Comparison of ENCODE assay signal across 11 cellular contexts in the genomic region with DNA sequence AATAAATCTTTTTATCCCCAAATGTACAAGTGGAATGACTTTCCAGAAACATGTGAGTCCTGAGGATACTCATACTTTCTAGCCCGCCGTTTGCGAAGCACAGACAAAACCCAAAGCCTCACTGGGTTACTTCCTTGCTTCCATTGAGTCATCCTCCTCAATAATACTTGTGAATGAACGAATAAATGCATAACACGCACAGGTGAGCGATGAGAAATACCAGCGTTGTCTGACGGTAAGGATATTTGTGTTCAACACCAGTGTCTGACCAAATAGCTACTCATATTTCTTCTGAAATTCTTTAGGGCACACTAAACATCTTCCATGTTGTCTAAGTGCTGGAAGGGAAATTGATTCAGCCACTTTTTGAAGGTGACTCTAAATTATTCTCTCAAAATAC. TPM values are rescaled to one million over a fixed set of nuclear protein-coding genes. Genes with fewer than 3 reads are reported as not detected.
A peak's percentile ranks its signal among the peaks of the same experiment; 100 is the strongest.
DNase-seq lines count a peak whose midpoint lies in the region; ATAC-seq and TF ChIP-seq lines count a peak whose summit lies in the region.
"Had no signal": no experiment of that assay in that cellular context is flagged by ENCODE, and none has a peak within 500 bp of the region (broad histone marks: within the 10 kb centered on the region; RNA-seq: fewer than 3 reads in every experiment).

No MANE protein-coding gene starts in this region.

- CTCF ChIA-PET in CD4-positive, alpha-beta T cell (lab: Charles Lee) = interaction anchor here (2.6 kb wide), 1 partner anchor 10 kb away, joined by 11 read pairs; no protein-coding TSS in a partner anchor
- CTCF ChIA-PET in naive thymus-derived CD4-positive, alpha-beta T cell (lab: Charles Lee) = interaction anchor here (0.6 to 3.5 kb wide), 6 partner anchors 10 to 229 kb away, joined by 3 to 31 read pairs (median 6); no protein-coding TSS in a partner anchor

- H3K4me3 ChIP-seq in GM12865 (ENCODE audit: low read depth, low read length) (peak overlapping the region; percentile 33), BE2C (ENCODE audit: low read depth, low read length) (no peak overlapping the region)
- H3K4me3 ChIP-seq in naive thymus-derived CD4-positive, alpha-beta T cell (ENCODE audit: low read length) = peak overlapping the region; percentile 25

- no peaks in the 10 kb centered on the region for H3K27me3 Mint-ChIP-seq in CD4-positive, alpha-beta T cell
- peaks cover 3% of the 10 kb centered on the region for H3K27me3 Mint-ChIP-seq in activated T-helper 2 cell treated with anti-CD3 and anti-CD28 coated beads, Interferon-gamma antibody, Interleukin-2, Interleukin-4, amounts not matched to agents 10 μg/mL and 5 μg/mL and 100 μg/mL, durations not matched to agents 14 hours and 24 hours and 36 hours (ENCODE audit: low read depth)
- H3K27me3 Mint-ChIP-seq in naive thymus-derived CD4-positive, alpha-beta T cell = peaks cover 0 to 10% (median 0%) of the 10 kb centered on the region in 5 donors

- no peaks in the 10 kb centered on the region for H3K36me3 ChIP-seq in naive thymus-derived CD4-positive, alpha-beta T cell (ENCODE audit: control insufficient read depth in 2 of 3, insufficient read depth in 3 of 3, low read length in 3 of 3)
- H3K36me3 ChIP-seq in BE2C = no peaks in the 10 kb centered on the region

- peaks cover 24% of the 10 kb centered on the region for H3K4me1 Mint-ChIP-seq in CD4-positive, alpha-beta T cell (ENCODE audit: low read depth)
- H3K4me1 Mint-ChIP-seq in activated T-helper 2 cell treated with anti-CD3 and anti-CD28 coated beads, Interferon-gamma antibody, Interleukin-2, Interleukin-4, amounts not matched to agents 10 μg/mL and 5 μg/mL and 100 μg/mL, durations not matched to agents 14 hours and 24 hours and 36 hours (ENCODE audit: low read depth) = peaks cover 47% of the 10 kb centered on the region
- peaks cover 5 to 22% (median 18%) of the 10 kb centered on the region in 7 donors for H3K4me1 Mint-ChIP-seq in naive thymus-derived CD4-positive, alpha-beta T cell

- H3K4me3 Mint-ChIP-seq in CD4-positive, alpha-beta T cell = peak overlapping the region; percentile 88
- peak overlapping the region; percentile 81 for H3K4me3 Mint-ChIP-seq in activated T-helper 2 cell treated with anti-CD3 and anti-CD28 coated beads, Interferon-gamma antibody, Interleukin-2, Interleukin-4, amounts not matched to agents 10 μg/mL and 5 μg/mL and 100 μg/mL, durations not matched to agents 14 hours and 24 hours and 36 hours (ENCODE audit: low read depth)
- peak overlapping the region; percentile 78 to 93 (median 90) for H3K4me3 Mint-ChIP-seq in naive thymus-derived CD4-positive, alpha-beta T cell

- no peaks in the 10 kb centered on the region for H3K36me3 Mint-ChIP-seq in CD4-positive, alpha-beta T cell (ENCODE audit: low read depth)
- H3K36me3 Mint-ChIP-seq in activated T-helper 2 cell treated with anti-CD3 and anti-CD28 coated beads, Interferon-gamma antibody, Interleukin-2, Interleukin-4, amounts not matched to agents 10 μg/mL and 5 μg/mL and 100 μg/mL, durations not matched to agents 14 hours and 24 hours and 36 hours (ENCODE audit: low read depth) = no peaks in the 10 kb centered on the region
- peaks cover 0 to 1% (median 0%) of the 10 kb centered on the region in 5 donors for H3K36me3 Mint-ChIP-seq in naive thymus-derived CD4-positive, alpha-beta T cell

- POLR2A ChIA-PET in CD4-positive, alpha-beta T cell (lab: Charles Lee) = interaction anchor here (1.0 to 2.3 kb wide), 9 partner anchors 8 to 627 kb away, joined by 3 to 22 read pairs (median 4); partner anchors contain the start of genes CCNG2 and CCNI
- POLR2A ChIA-PET in naive thymus-derived CD4-positive, alpha-beta T cell (lab: Charles Lee) = interaction anchor here (0.6 to 1.8 kb wide), 5 partner anchors 10 to 116 kb away, joined by 3 to 13 read pairs (median 4); no protein-coding TSS in a partner anchor

- H3K27me3 ChIP-seq in CD4-positive, alpha-beta T cell (ENCODE audit: control insufficient read depth, insufficient read depth, low read length) = no peaks in the 10 kb centered on the region
- peaks cover 0 to 5% of the 10 kb centered on the region in 2 donors for H3K27me3 ChIP-seq in naive thymus-derived CD4-positive, alpha-beta T cell (ENCODE audit: control insufficient read depth in 2 of 2, insufficient read depth in 2 of 2, low read length in 2 of 2)
- H3K27me3 ChIP-seq in BE2C = peaks cover 7% of the 10 kb centered on the region; the same call in 1 of the 2 replicates

- H3K4me1 ChIP-seq in naive thymus-derived CD4-positive, alpha-beta T cell (ENCODE audit: control insufficient read depth in 2 of 2, insufficient read depth in 2 of 2, low read length in 2 of 2) = peaks cover 0 to 6% of the 10 kb centered on the region in 2 donors
- no peaks in the 10 kb centered on the region for H3K4me1 ChIP-seq in BE2C

- H3K9me3 Mint-ChIP-seq in CD4-positive, alpha-beta T cell = no peaks in the 10 kb centered on the region
- no peaks in the 10 kb centered on the region for H3K9me3 Mint-ChIP-seq in activated T-helper 2 cell treated with anti-CD3 and anti-CD28 coated beads, Interferon-gamma antibody, Interleukin-2, Interleukin-4, amounts not matched to agents 10 μg/mL and 5 μg/mL and 100 μg/mL, durations not matched to agents 14 hours and 24 hours and 36 hours
- no peaks in the 10 kb centered on the region for H3K9me3 Mint-ChIP-seq in naive thymus-derived CD4-positive, alpha-beta T cell

- H3K9me3 ChIP-seq in CD4-positive, alpha-beta T cell (ENCODE audit: control insufficient read depth, low read length) = no peaks in the 10 kb centered on the region
- no peaks in the 10 kb centered on the region for H3K9me3 ChIP-seq in naive thymus-derived CD4-positive, alpha-beta T cell (ENCODE audit: control insufficient read depth in 2 of 3, low read length in 3 of 3)
- H3K9me3 ChIP-seq in BE2C = no peaks in the 10 kb centered on the region

- no peak for TF ChIP-seq CTCF in CD4-positive, alpha-beta T cell (IDR thresholded peaks at IDR 0.05)
- no peak for TF ChIP-seq CTCF in GM12865 (IDR thresholded peaks at IDR 0.05; ENCODE audit: insufficient read depth, low read depth, low read length, missing control alignments)
- no peak for TF ChIP-seq CTCF in BE2C (IDR thresholded peaks at IDR 0.05; ENCODE audit: low read depth, low read length)

- intact Hi-C loops in CD4-positive, alpha-beta T cell (cut with DNase I, micrococcal nuclease) = loop anchor here in 1 of 2 experiments (2.0 kb wide), 1 partner anchor 32 kb away; no protein-coding TSS in a partner anchor
- intact Hi-C loops in activated T-helper 2 cell treated with anti-CD3 and anti-CD28 coated beads, Interferon-gamma antibody, Interleukin-2, Interleukin-4, amounts not matched to agents 10 μg/mL and 5 μg/mL and 100 μg/mL, durations not matched to agents 14 hours and 24 hours and 36 hours (cut with micrococcal nuclease) = loop anchor here (1.0 kb wide), 2 partner anchors 37 to 117 kb away; no protein-coding TSS in a partner anchor
- intact Hi-C loops in naive thymus-derived CD4-positive, alpha-beta T cell (cut with micrococcal nuclease) = loop anchor here (1.0 to 5.0 kb wide), 4 partner anchors 37 to 980 kb away; partner anchors contain the start of genes SCARB2 (in 1 of the 2) and SEPTIN11 (in 1 of the 2)

- ATAC-seq in CD4-positive, alpha-beta T cell (ENCODE audit: poor library complexity) = no peak
- no peak for ATAC-seq in naive thymus-derived CD4-positive, alpha-beta T cell
- ATAC-seq in GM19397 (IDR thresholded peaks at IDR 0.05; ENCODE audit: unreplicated experiment) (no peak), HG03280 (IDR thresholded peaks at IDR 0.05; ENCODE audit: unreplicated experiment) (no peak)

- H3K27ac ChIP-seq in CD4-positive, alpha-beta T cell (ENCODE audit: low read depth, low read length) = no peak overlapping the region
- H3K27ac ChIP-seq in naive thymus-derived CD4-positive, alpha-beta T cell (ENCODE audit: low read depth, low read length) = no peak overlapping the region
- H3K27ac ChIP-seq: C4-2B had no signal

- H3K27ac Mint-ChIP-seq in CD4-positive, alpha-beta T cell = peak overlapping the region; percentile 89
- peak overlapping the region; percentile 97 for H3K27ac Mint-ChIP-seq in activated T-helper 2 cell treated with anti-CD3 and anti-CD28 coated beads, Interferon-gamma antibody, Interleukin-2, Interleukin-4, amounts not matched to agents 10 μg/mL and 5 μg/mL and 100 μg/mL, durations not matched to agents 14 hours and 24 hours and 36 hours
- peak overlapping the region; percentile 88 to 97 (median 92) for H3K27ac Mint-ChIP-seq in naive thymus-derived CD4-positive, alpha-beta T cell

- DNase-seq in CD4-positive, alpha-beta T cell = no peak
- no peak for DNase-seq in GM12865 (ENCODE audit: low read depth)
- DNase-seq in activated T-helper 2 cell treated with anti-CD3 and anti-CD28 coated beads, Interferon-gamma antibody, Interleukin-2, Interleukin-4, amounts not matched to agents 10 μg/mL and 5 μg/mL and 100 μg/mL, durations not matched to agents 14 hours and 24 hours and 36 hours (ENCODE audit: low spot score) = no peak
- peak in 1 of 9 donors; percentile 2 for DNase-seq in naive thymus-derived CD4-positive, alpha-beta T cell
- no peak for DNase-seq in BE2C
- DNase-seq: EL, NCI-H1436 treated with DMSO at 0.1 percent for 48 hours, SHP77 treated with DMSO at 0.1 percent for 48 hours had no signal

RNA-seq across cellular contexts. Expression of gene CCNG2, which starts 36.0 kb away (rescaled TPM):
- total RNA-seq in CD4-positive, alpha-beta T cell = 10 to 100 TPM; 20.6 to 21.3 TPM
- 34.3 and 35.2 TPM in 2 replicates for total RNA-seq in activated T-helper 2 cell treated with anti-CD3 and anti-CD28 coated beads, Interferon-gamma antibody, Interleukin-2, Interleukin-4, amounts not matched to agents 10 μg/mL and 5 μg/mL and 100 μg/mL, durations not matched to agents 14 hours and 24 hours and 36 hours
- total RNA-seq in naive thymus-derived CD4-positive, alpha-beta T cell = 10 to 100 TPM; 23.6 to 36.7 (median 30.4) TPM
- 10 to 100 TPM in 1 of 2 donors, 1 to 10 TPM in 1; 8.5 to 13.7 TPM for polyA plus RNA-seq in naive thymus-derived CD4-positive, alpha-beta T cell
- polyA plus RNA-seq in BE2C (2012; ENCODE audit: insufficient read depth, insufficient read length, low read depth) = 1.4 TPM
